22 cellular contexts compared by ENCODE assay signal in genomic region chr4:46211406-46211805, GRCh38.
"Had no signal": no experiment of that assay in that cellular context is flagged by ENCODE, and none has a peak within 500 bp of the region (broad histone marks: within the 10 kb centered on the region; RNA-seq: fewer than 3 reads in every experiment).

No MANE protein-coding gene starts in this region.

- FAIRE-seq: keratinocyte had no signal

- H3K4me1 ChIP-seq: heart left ventricle, neural progenitor cell, prostate gland, right atrium auricular region, upper lobe of right lung had no signal

- H3K27me3 ChIP-seq: heart left ventricle, neural progenitor cell, right atrium auricular region, upper lobe of right lung had no signal

- H2AFZ ChIP-seq: neural progenitor cell had no signal

- H3K36me3 Mint-ChIP-seq: mesothelial cell of epicardium; naive thymus-derived CD8-positive, alpha-beta T cell; neural progenitor cell; WTC11 had no signal

- H3K27ac ChIP-seq: epithelial cell of prostate, heart left ventricle, neural progenitor cell, prostate gland, right atrium auricular region, upper lobe of right lung had no signal

- H3K9ac ChIP-seq: neural progenitor cell had no signal

- H3K4me1 Mint-ChIP-seq: activated T-helper 17 cell treated with anti-CD3 and anti-CD28 coated beads, Interleukin-2, amount 50 U/mL, for 72 hours; naive thymus-derived CD8-positive, alpha-beta T cell; neural progenitor cell; WTC11 had no signal

- ATAC-seq: activated naive CD4-positive, alpha-beta T cell treated with anti-CD3 and anti-CD28 coated beads, Interleukin-2, amount 50 U/mL, for 72 hours; activated T-helper 17 cell treated with anti-CD3 and anti-CD28 coated beads, Interleukin-2, amount 50 U/mL, for 72 hours; heart left ventricle; left lobe of liver; naive thymus-derived CD8-positive, alpha-beta T cell; upper lobe of right lung; WTC11 had no signal

- H3K9me3 ChIP-seq: prostate gland, right atrium auricular region, upper lobe of right lung had no signal

- H3K36me3 ChIP-seq: heart left ventricle, neural progenitor cell, prostate gland, right atrium auricular region, upper lobe of right lung had no signal

- H3K4me2 ChIP-seq: neural progenitor cell had no signal

- H3K4me3 ChIP-seq: heart left ventricle, lung, neural progenitor cell, prostate gland, right atrium auricular region, upper lobe of right lung had no signal

- H3K9me3 Mint-ChIP-seq: neural progenitor cell had no signal

- H3K27ac Mint-ChIP-seq: activated naive CD4-positive, alpha-beta T cell treated with anti-CD3 and anti-CD28 coated beads, Interleukin-2, amount 50 U/mL, for 72 hours; activated T-cell treated with anti-CD3 and anti-CD28 coated beads, Interleukin-2, amount 50 U/mL, for 24 hours; activated T-helper 17 cell treated with anti-CD3 and anti-CD28 coated beads, Interleukin-2, amount 50 U/mL, for 72 hours; mesothelial cell of epicardium; naive thymus-derived CD8-positive, alpha-beta T cell; neural progenitor cell; WTC11 had no signal

- H3K27me3 Mint-ChIP-seq: activated T-cell treated with anti-CD3 and anti-CD28 coated beads, Interleukin-2, amount 50 U/mL, for 24 hours; activated T-helper 17 cell treated with anti-CD3 and anti-CD28 coated beads, Interleukin-2, amount 50 U/mL, for 72 hours; naive thymus-derived CD8-positive, alpha-beta T cell had no signal

- H3K4me3 Mint-ChIP-seq: activated T-cell treated with anti-CD3 and anti-CD28 coated beads, Interleukin-2, amount 50 U/mL, for 24 hours; activated T-helper 17 cell treated with anti-CD3 and anti-CD28 coated beads, Interleukin-2, amount 50 U/mL, for 72 hours; mesothelial cell of epicardium; naive thymus-derived CD8-positive, alpha-beta T cell; neural progenitor cell; WTC11 had no signal

- DNase-seq: activated CD8-positive, alpha-beta memory T cell treated with anti-CD3 and anti-CD28 coated beads for 24 hours; activated CD8-positive, alpha-beta memory T cell treated with anti-CD3 and anti-CD28 coated beads, Interleukin-2, amount 50 U/mL, for 4 hours; activated T-cell treated with anti-CD3 and anti-CD28 coated beads, Interleukin-2, amount 50 U/mL, for 24 hours; aorta; cerebellar nuclear complex; heart left ventricle; naive thymus-derived CD8-positive, alpha-beta T cell; stimulated activated CD4-positive, alpha-beta T cell treated with anti-CD3 and anti-CD28 coated beads, Interleukin-4, amount 100 ng/mL, for 24 hours; stimulated activated naive CD4-positive, alpha-beta T cell treated with Interleukin-2 at 50 U/mL for 16 hours; T-helper 9 cell; upper lobe of right lung had no signal
